In genomic region chr12:57456145-57456700, GRCh38 we compare ENCODE assay signal across 10 cellular contexts. TPM values are rescaled to one million over a fixed set of nuclear protein-coding genes. Genes with fewer than 3 reads are reported as not detected.
DNase-seq lines count a peak whose midpoint lies in the region; ATAC-seq, FAIRE-seq and TF ChIP-seq lines count a peak whose summit lies in the region.
"Had no signal": no experiment of that assay in that cellular context is flagged by ENCODE, and none has a peak within 500 bp of the region (broad histone marks: within the 10 kb centered on the region; RNA-seq: fewer than 3 reads in every experiment).

No MANE protein-coding gene starts in this region.

- no peaks in the 10 kb centered on the region for H3K9me3 Mint-ChIP-seq in activated naive CD8-positive, alpha-beta T cell treated with anti-CD3 and anti-CD28 coated beads, Interleukin-2, amount 50 U/mL, for 24 hours

- H3K4me3 Mint-ChIP-seq in activated naive CD8-positive, alpha-beta T cell treated with anti-CD3 and anti-CD28 coated beads, Interleukin-2, amount 50 U/mL, for 24 hours, result peak overlapping the region; percentile 77

- no peak overlapping the region for H3K9ac ChIP-seq in kidney (ENCODE audit: low read length in 2 of 2)

- no peak for TF ChIP-seq EP300 in ovary (IDR thresholded peaks at IDR 0.05)

- TF ChIP-seq CTCF in HFF-Myc (IDR thresholded peaks at IDR 0.05; ENCODE audit: low read depth, low read length, missing control alignments) (peak; percentile 75), kidney (IDR thresholded peaks at IDR 0.05; ENCODE audit: borderline replicate concordance, extremely low read depth, insufficient read depth) (peak; percentile 61), testis (IDR thresholded peaks at IDR 0.05) (peak; percentile 10 to 44 (median 26)), ovary (IDR thresholded peaks at IDR 0.05) (no peak)

- no peak overlapping the region for H3K4me3 ChIP-seq in HFF-Myc (replicated peaks; ENCODE audit: low read depth, low read length)
- no peak overlapping the region for H3K4me3 ChIP-seq in kidney (ENCODE audit: low read length in 2 of 2)
- H3K4me3 ChIP-seq in testis, result no peak overlapping the region
- H3K4me3 ChIP-seq in ovary, result no peak overlapping the region

- H3K36me3 ChIP-seq in kidney (ENCODE audit: control insufficient read depth in 1 of 2, insufficient read depth in 2 of 2, low read length in 2 of 2), result no peaks in the 10 kb centered on the region
- H3K36me3 ChIP-seq in testis (ENCODE audit: low read depth, missing control alignments), result no peaks in the 10 kb centered on the region
- no peaks in the 10 kb centered on the region for H3K36me3 ChIP-seq in ovary

- intact Hi-C loops in kidney (cut with DNase I), result loop anchor here (10.0 kb wide), 1 partner anchor 191 kb away; no protein-coding TSS in a partner anchor
- intact Hi-C loops in testis (cut with DNase I; ENCODE audit: low total_unique reads), result no loop called here
- intact Hi-C loops in ovary (cut with DNase I), result loop anchor here in 3 of 4 donors (5.0 to 10.0 kb wide), 4 partner anchors 144 to 171 kb away; no protein-coding TSS in a partner anchor

- DNase-seq in NCI-H2196 (lab: John Stamatoyannopoulos, UW; ENCODE audit: unreplicated experiment) (peak; percentile 46), NCI-H2196 treated with DMSO at 0.1 percent for 48 hours (lab: John Stamatoyannopoulos, UW; ENCODE audit: unreplicated experiment) (no peak), HFF-Myc (ENCODE audit: extremely low read depth, low read depth) (no peak), NOMO-1 treated with DMSO at 0.1 percent for 48 hours (lab: John Stamatoyannopoulos, UW; ENCODE audit: unreplicated experiment) (peak; percentile 56), kidney (no peak), testis (peak; percentile 48), ovary (no peak)
- peak; percentile 63 for DNase-seq in activated naive CD8-positive, alpha-beta T cell treated with anti-CD3 and anti-CD28 coated beads, Interleukin-2, amount 50 U/mL, for 24 hours

- peaks cover 62% of the 10 kb centered on the region for H3K4me1 Mint-ChIP-seq in activated naive CD8-positive, alpha-beta T cell treated with anti-CD3 and anti-CD28 coated beads, Interleukin-2, amount 50 U/mL, for 24 hours

- TF ChIP-seq POLR2A in testis (IDR thresholded peaks at IDR 0.05) (no peak), ovary (IDR thresholded peaks at IDR 0.05) (no peak)

- H3K4me1 ChIP-seq in kidney (ENCODE audit: control insufficient read depth in 1 of 2, insufficient read depth in 1 of 2, low read depth in 1 of 2, low read length in 2 of 2), result peaks cover 9 to 12% of the 10 kb centered on the region in 2 donors
- H3K4me1 ChIP-seq in testis, result peaks cover 19% of the 10 kb centered on the region
- H3K4me1 ChIP-seq in ovary (ENCODE audit: insufficient read depth), result peaks cover 7% of the 10 kb centered on the region

- peak overlapping the region; percentile 41 for H3K27ac Mint-ChIP-seq in activated naive CD8-positive, alpha-beta T cell treated with anti-CD3 and anti-CD28 coated beads, Interleukin-2, amount 50 U/mL, for 24 hours

- H3K27ac ChIP-seq in kidney (ENCODE audit: low read depth in 2 of 2, low read length in 2 of 2), result no peak overlapping the region
- H3K27ac ChIP-seq in testis, result no peak overlapping the region
- no peak overlapping the region for H3K27ac ChIP-seq in ovary

- ATAC-seq in activated naive CD8-positive, alpha-beta T cell treated with anti-CD3 and anti-CD28 coated beads, Interleukin-2, amount 50 U/mL, for 24 hours, result peak; percentile 53

- WGBS in testis, 2 donors, result 53 to 59% methylated on average over 4 to 15 of the region's 15 CpGs
- 42 to 43% (median 43%) methylated on average over 15 of the region's 15 CpGs for WGBS in ovary, 3 donors

- no peaks in the 10 kb centered on the region for H3K36me3 Mint-ChIP-seq in activated naive CD8-positive, alpha-beta T cell treated with anti-CD3 and anti-CD28 coated beads, Interleukin-2, amount 50 U/mL, for 24 hours (ENCODE audit: low read depth)

- H3K9me3 ChIP-seq in kidney (ENCODE audit: control insufficient read depth in 1 of 2, low read length in 2 of 2) (no peaks in the 10 kb centered on the region), testis (no peaks in the 10 kb centered on the region), ovary (no peaks in the 10 kb centered on the region)

- FAIRE-seq in kidney (lab: Jason Lieb, UNC), result no peak
- FAIRE-seq: G401.6 had no signal

- no peaks in the 10 kb centered on the region for H3K27me3 ChIP-seq in testis
- H3K27me3 ChIP-seq in ovary, result no peaks in the 10 kb centered on the region

- H3K27me3 Mint-ChIP-seq in activated naive CD8-positive, alpha-beta T cell treated with anti-CD3 and anti-CD28 coated beads, Interleukin-2, amount 50 U/mL, for 24 hours, result peaks cover 9% of the 10 kb centered on the region

RNA-seq across cellular contexts. Expression of gene INHBE, which starts 1.1 kb away (rescaled TPM):
- total RNA-seq in kidney, result 0.19 TPM
- 0.30 TPM for polyA plus RNA-seq in kidney (ENCODE audit: insufficient read depth, low read depth, low replicate concordance)
- under 1 TPM; 0.24 to 0.25 TPM for total RNA-seq in testis
- 0.12 TPM for polyA plus RNA-seq in testis (ENCODE audit: insufficient read depth, low read depth, low replicate concordance)
- not detected for total RNA-seq in ovary
- polyA plus RNA-seq in ovary, result not detected
- polyA plus RNA-seq: adipose tissue had no signal

RNA-seq across cellular contexts. Expression of gene GLI1, which starts 3.4 kb away (rescaled TPM):
- total RNA-seq in kidney, result 2.8 TPM
- 1.4 TPM for polyA plus RNA-seq in kidney (ENCODE audit: insufficient read depth, low read depth, low replicate concordance)
- 10 to 100 TPM in 1 of 2 donors, 1 to 10 TPM in 1; 8.3 to 18.0 TPM for total RNA-seq in testis
- polyA plus RNA-seq in testis (ENCODE audit: insufficient read depth, low read depth, low replicate concordance), result 9.3 TPM
- 1 to 10 TPM in 2 of 7 donors, under 1 TPM in 4, not detected in 1; 0.48 to 4.1 (median 0.74) TPM for total RNA-seq in ovary
- 1 to 10 TPM; 2.2 to 4.1 TPM for polyA plus RNA-seq in ovary

RNA-seq across cellular contexts. Expression of gene INHBC, which starts 21.6 kb away (rescaled TPM):
- total RNA-seq in kidney, result not detected
- polyA plus RNA-seq in kidney (ENCODE audit: insufficient read depth, low read depth, low replicate concordance), result not detected
- total RNA-seq in testis, result 1 to 10 TPM; 1.8 to 3.1 TPM
- polyA plus RNA-seq in testis (ENCODE audit: insufficient read depth, low read depth, low replicate concordance), result 2.1 TPM
- under 1 TPM in 2 of 7 donors, not detected in 5; 0.12 to 0.27 TPM for total RNA-seq in ovary
- polyA plus RNA-seq in ovary, result under 1 TPM; 0.07 to 0.12 TPM

RNA-seq across cellular contexts. Expression of gene ARHGAP9, which starts 23.4 kb away (rescaled TPM):
- total RNA-seq in kidney, result 18.1 TPM
- polyA plus RNA-seq in kidney (ENCODE audit: insufficient read depth, low read depth, low replicate concordance), result 3.8 TPM
- total RNA-seq in testis, result 10 to 100 TPM; 24.8 to 29.2 TPM
- polyA plus RNA-seq in testis (ENCODE audit: insufficient read depth, low read depth, low replicate concordance), result 111 TPM
- 1 to 10 TPM; 2.7 to 8.0 (median 4.2) TPM for total RNA-seq in ovary
- polyA plus RNA-seq in ovary, result 1 to 10 TPM; 2.6 to 9.5 TPM

RNA-seq across cellular contexts. Expression of gene R3HDM2, which starts 25.4 kb away (rescaled TPM):
- total RNA-seq in kidney (67.3 TPM), testis (10 to 100 TPM; 92.0 to 93.9 TPM), ovary (10 to 100 TPM; 24.3 to 81.4 (median 65.6) TPM)
- polyA plus RNA-seq in kidney (ENCODE audit: insufficient read depth, low read depth, low replicate concordance) (16.5 TPM), testis (ENCODE audit: insufficient read depth, low read depth, low replicate concordance) (54.6 TPM), ovary (10 to 100 TPM; 33.5 to 66.9 TPM)

Comparison
In these comparisons a context has a peak if more than half of its experiments do, and no peak if none do; other contexts are left out.
1. DNase-seq: peak in NCI-H2196 (single experiment), NOMO-1 treated with DMSO at 0.1 percent for 48 hours (single experiment), activated naive CD8-positive, alpha-beta T cell treated with anti-CD3 and anti-CD28 coated beads, Interleukin-2, amount 50 U/mL, for 24 hours (single experiment) and testis (single experiment); none in NCI-H2196 treated with DMSO at 0.1 percent for 48 hours (single experiment), HFF-Myc (single experiment), kidney (single experiment) and ovary (0 of 5).
2. CTCF ChIP-seq: peak in HFF-Myc (single experiment), kidney (single experiment) and testis (3 of 3); none in ovary (0 of 3).